21 cellular contexts compared by ENCODE assay signal in genomic region chr13:46908511-46908910, GRCh38. TPM values are rescaled to one million over a fixed set of nuclear protein-coding genes. Genes with fewer than 3 reads are reported as not detected.
A peak's percentile ranks its signal among the peaks of the same experiment; 100 is the strongest.
DNase-seq lines count a peak whose midpoint lies in the region; ATAC-seq and TF ChIP-seq lines count a peak whose summit lies in the region.
"Had no signal": no experiment of that assay in that cellular context is flagged by ENCODE, and none has a peak within 500 bp of the region (broad histone marks: within the 10 kb centered on the region; RNA-seq: fewer than 3 reads in every experiment).

No MANE protein-coding gene starts in this region.

- no CpG with 5 or more reads among the region's 2 CpGs for WGBS in neuronal stem cell (ENCODE audit: extremely low coverage in 2 of 2, insufficient read length in 2 of 2, insufficient replicate concordance in 1 of 2), 2 donors

- H3K79me1 ChIP-seq in neuronal stem cell (ENCODE audit: low read depth, low read length): no peaks in the 10 kb centered on the region

- no peak overlapping the region for H3K4me3 Mint-ChIP-seq in HFFc6
- H3K4me3 Mint-ChIP-seq: activated T-cell treated with anti-CD3 and anti-CD28 coated beads, Interleukin-2, amount 50 U/mL, for 24 hours; central memory CD8-positive, alpha-beta T cell; natural killer cell treated with Interleukin-12 subunit alpha and Interleukin-12 subunit beta and Interleukin-15 and Interleukin-18, amount 100 ng/mL, for 72 hours; stimulated activated effector memory CD8-positive, alpha-beta T cell treated with anti-CD3 and anti-CD28 coated beads, Interleukin-12 subunit alpha, Interleukin-12 subunit beta, amount 100 ng/mL, for 72 hours had no signal

- peaks cover 0 to 2% of the 10 kb centered on the region in 2 donors for H3K9me3 ChIP-seq in neuronal stem cell (replicated peaks in 1 of 2; ENCODE audit: control insufficient read depth in 2 of 2, insufficient read depth in 1 of 2, low read depth in 1 of 2, low read length in 2 of 2)
- H3K9me3 ChIP-seq: BE2C had no signal

- TF ChIP-seq CTCF in BJ (IDR thresholded peaks at IDR 0.05; ENCODE audit: insufficient read depth, low read depth, low read length) (no peak), HFFc6 (IDR thresholded peaks at IDR 0.05) (no peak), cardiac fibroblast (IDR thresholded peaks at IDR 0.05; ENCODE audit: low read depth, low read length) (no peak)

- H3K4me1 ChIP-seq in neuronal stem cell (ENCODE audit: control insufficient read depth in 2 of 2, insufficient read depth in 1 of 2, low read depth in 1 of 2, low read length in 2 of 2): no peaks in the 10 kb centered on the region

- H3K23ac ChIP-seq in neuronal stem cell (ENCODE audit: low read depth, low read length, poor library complexity): no peak overlapping the region

- H3K27ac ChIP-seq in neuronal stem cell (replicated peaks; ENCODE audit: low read length): no peak overlapping the region
- H3K27ac ChIP-seq: HL-60 had no signal

- H3K27me3 ChIP-seq in BJ (ENCODE audit: control insufficient read depth, insufficient read depth, low read length): no peaks in the 10 kb centered on the region
- H3K27me3 ChIP-seq in neuronal stem cell (ENCODE audit: control insufficient read depth in 3 of 3, insufficient read depth in 3 of 3, low read depth in 1 of 3, low read length in 3 of 3): no peaks in the 10 kb centered on the region

- no peak for ATAC-seq in GM19463 (IDR thresholded peaks at IDR 0.05; ENCODE audit: unreplicated experiment)
- ATAC-seq: left colon; natural killer cell treated with Interleukin-12 subunit alpha and Interleukin-12 subunit beta and Interleukin-15 and Interleukin-18, amount 100 ng/mL, for 72 hours; stimulated activated effector memory CD8-positive, alpha-beta T cell treated with anti-CD3 and anti-CD28 coated beads, Interleukin-12 subunit alpha, Interleukin-12 subunit beta, amount 100 ng/mL, for 72 hours had no signal

- no peak overlapping the region for H3K14ac ChIP-seq in neuronal stem cell (ENCODE audit: low read length)

- no peak overlapping the region for H2BK15ac ChIP-seq in neuronal stem cell (ENCODE audit: low read length)

- no peak overlapping the region for H3K18ac ChIP-seq in neuronal stem cell (ENCODE audit: low read length)

- H3K4me2 ChIP-seq in neuronal stem cell (ENCODE audit: insufficient read depth, low read length, poor library complexity, severe bottlenecking): no peak overlapping the region

- H2BK5ac ChIP-seq in neuronal stem cell (ENCODE audit: low read length): no peak overlapping the region

- no peak overlapping the region for H2AK5ac ChIP-seq in neuronal stem cell (ENCODE audit: low read depth, low read length)

- peaks cover 6% of the 10 kb centered on the region; the same call in 1 of the 2 replicates for H3K4me1 Mint-ChIP-seq in HFFc6 (ENCODE audit: low read depth)
- H3K4me1 Mint-ChIP-seq: central memory CD8-positive, alpha-beta T cell; stimulated activated effector memory CD8-positive, alpha-beta T cell treated with anti-CD3 and anti-CD28 coated beads, Interleukin-12 subunit alpha, Interleukin-12 subunit beta, amount 100 ng/mL, for 72 hours had no signal

- H3K4me3 ChIP-seq in BJ (ENCODE audit: low read depth, low read length) (no peak overlapping the region), cardiac fibroblast (replicated peaks in 1 of 2; ENCODE audit: low read depth in 2 of 2, low read length in 2 of 2) (no peak overlapping the region), neuronal stem cell (ENCODE audit: low read length in 2 of 2) (no peak overlapping the region)

- H3K4ac ChIP-seq in neuronal stem cell (ENCODE audit: low read length): no peak overlapping the region

- H4K91ac ChIP-seq in neuronal stem cell (ENCODE audit: low read depth, low read length, poor library complexity): no peak overlapping the region

- no peak overlapping the region for H2AFZ ChIP-seq in neuronal stem cell (ENCODE audit: low read length)

- H3K36me3 Mint-ChIP-seq in HFFc6 (ENCODE audit: low read depth): no peaks in the 10 kb centered on the region
- H3K36me3 Mint-ChIP-seq: natural killer cell treated with Interleukin-12 subunit alpha and Interleukin-12 subunit beta and Interleukin-15 and Interleukin-18, amount 100 ng/mL, for 72 hours; stimulated activated effector memory CD8-positive, alpha-beta T cell treated with anti-CD3 and anti-CD28 coated beads, Interleukin-12 subunit alpha, Interleukin-12 subunit beta, amount 100 ng/mL, for 72 hours had no signal

- peak; percentile 44 for DNase-seq in BJ (ENCODE audit: low read depth)
- peak; percentile 29 for DNase-seq in HFFc6
- peak; percentile 45 to 72 for DNase-seq in cardiac fibroblast (ENCODE audit: low read depth in 2 of 2)
- no peak for DNase-seq in neuronal stem cell (ENCODE audit: low spot score)
- DNase-seq in AML-193 (lab: John Stamatoyannopoulos, UW): no peak
- DNase-seq in HUDEP-2 (lab: John Stamatoyannopoulos, UW; ENCODE audit: unreplicated experiment in 76 of 76): no peak
- DNase-seq: activated naive CD4-positive, alpha-beta T cell; activated T-cell treated with anti-CD3 and anti-CD28 coated beads, Interleukin-2, amount 50 U/mL, for 24 hours; amygdala; BE2C; left colon; MV-4-11; NCI-H2081; RPMI8226 had no signal

- H3K9ac ChIP-seq in neuronal stem cell (ENCODE audit: low read depth, low read length, poor library complexity): no peak overlapping the region

- H3K27ac Mint-ChIP-seq in HFFc6: no peak overlapping the region
- H3K27ac Mint-ChIP-seq: activated T-cell treated with anti-CD3 and anti-CD28 coated beads, Interleukin-2, amount 50 U/mL, for 24 hours; natural killer cell treated with Interleukin-12 subunit alpha and Interleukin-12 subunit beta and Interleukin-15 and Interleukin-18, amount 100 ng/mL, for 72 hours; stimulated activated effector memory CD8-positive, alpha-beta T cell treated with anti-CD3 and anti-CD28 coated beads, Interleukin-12 subunit alpha, Interleukin-12 subunit beta, amount 100 ng/mL, for 72 hours had no signal

- peak overlapping the region; percentile 50 for H4K8ac ChIP-seq in neuronal stem cell (ENCODE audit: low read depth, low read length)

- CTCF ChIA-PET in BJ (lab: Yijun Ruan, JAX): interaction anchor here (3.5 kb wide), 1 partner anchor 15 kb away, joined by 11 read pairs; no protein-coding TSS in a partner anchor

- POLR2A ChIA-PET in BJ (lab: Charles Lee): no interaction called here

- no peak overlapping the region for H2BK12ac ChIP-seq in neuronal stem cell (ENCODE audit: low read length)

- no peaks in the 10 kb centered on the region for H3K9me3 Mint-ChIP-seq in HFFc6
- H3K9me3 Mint-ChIP-seq: activated T-cell treated with anti-CD3 and anti-CD28 coated beads, Interleukin-2, amount 50 U/mL, for 24 hours; central memory CD8-positive, alpha-beta T cell; natural killer cell treated with Interleukin-12 subunit alpha and Interleukin-12 subunit beta and Interleukin-15 and Interleukin-18, amount 100 ng/mL, for 72 hours; stimulated activated effector memory CD8-positive, alpha-beta T cell treated with anti-CD3 and anti-CD28 coated beads, Interleukin-12 subunit alpha, Interleukin-12 subunit beta, amount 100 ng/mL, for 72 hours had no signal

- peaks cover 10% of the 10 kb centered on the region; the same call in 1 of the 2 replicates for H3K27me3 Mint-ChIP-seq in HFFc6 (ENCODE audit: insufficient read depth)

- H2BK120ac ChIP-seq in neuronal stem cell (ENCODE audit: low read depth, low read length): no peak overlapping the region

- H3K36me3 ChIP-seq in BJ (ENCODE audit: control insufficient read depth, insufficient read depth, low read length) (no peaks in the 10 kb centered on the region), neuronal stem cell (replicated peaks in 1 of 2; ENCODE audit: control insufficient read depth in 2 of 2, insufficient read depth in 2 of 2, low read length in 2 of 2) (no peaks in the 10 kb centered on the region)
- H3K36me3 ChIP-seq: BE2C had no signal

RNA-seq across cellular contexts. Expression of gene HTR2A, which starts 11.7 kb away (rescaled TPM):
- polyA plus RNA-seq in BJ (2011; rRNA removed): 0.02 and 0.04 TPM in 2 replicates
- 0.09 and 0.10 TPM in 2 replicates for polyA minus RNA-seq in BJ (2011; rRNA and poly(A)+ RNA removed)
- under 1 TPM in 1 of 6 experiments, not detected in 5; 0.09 TPM for total RNA-seq in HFFc6 (2021; fragmentation: NEBNext Ultra II Directional; extraction: Animal tissue kit (Norgen Biotek cat#: 25700))
- 0.13 TPM for polyA plus RNA-seq in neuronal stem cell (2013, experiment 1 of 2)
- polyA plus RNA-seq in neuronal stem cell (2013, experiment 2 of 2): 0.17 TPM
- total RNA-seq: epithelial cell of proximal tubule; natural killer cell treated with Interleukin-12 subunit alpha and Interleukin-12 subunit beta and Interleukin-15 and Interleukin-18, amount 100 ng/mL, for 72 hours; NCI-H460 had no signal

Comparison
In these comparisons a context has a peak if more than half of its experiments do, and no peak if none do; other contexts are left out.
1. DNase-seq: peak in BJ (single experiment), HFFc6 (single experiment) and cardiac fibroblast (2 of 2); none in neuronal stem cell (single experiment), AML-193 (0 of 2) and HUDEP-2 (0 of 76).